Comparison of ENCODE assay signal across 10 cellular contexts in genomic region chr2:3222636-3223035, GRCh38.
DNase-seq lines count a peak whose midpoint lies in the region; ATAC-seq, FAIRE-seq and TF ChIP-seq lines count a peak whose summit lies in the region.
"Had no signal": no experiment of that assay in that cellular context is flagged by ENCODE, and none has a peak within 500 bp of the region (broad histone marks: within the 10 kb centered on the region; RNA-seq: fewer than 3 reads in every experiment).

No MANE protein-coding gene starts in this region.

- ATAC-seq in GM18909 (IDR thresholded peaks at IDR 0.05; ENCODE audit: poor library complexity, unreplicated experiment) (peak; percentile 67), HG03066 (IDR thresholded peaks at IDR 0.05; ENCODE audit: low read depth, unreplicated experiment) (peak; percentile 48)

- intact Hi-C loops in lower leg skin (cut with DNase I; ENCODE audit: low total_unique reads), result no loop called here

- no peak overlapping the region for H3K4me3 ChIP-seq in lower leg skin (ENCODE audit: low read depth, poor library complexity, severe bottlenecking)

- TF ChIP-seq POLR2A in lower leg skin (IDR thresholded peaks at IDR 0.05), result no peak

- FAIRE-seq in HTR-8/SVneo (lab: Jason Lieb, UNC), result no peak
- FAIRE-seq: colon, H1 had no signal

- no peak for TF ChIP-seq CTCF in lower leg skin (IDR thresholded peaks at IDR 0.05)

- WGBS in lower leg skin, 2 donors, result 63 to 71% methylated on average over 9 of the region's 9 CpGs

- DNase-seq in activated CD8-positive, alpha-beta memory T cell treated with anti-CD3 and anti-CD28 coated beads, Interleukin-2, amount 50 U/mL, for 24 hours (ENCODE audit: extremely low read depth), result peak; percentile 27
- peak; percentile 26 to 51 (median 36) for DNase-seq in stimulated activated CD4-positive, alpha-beta T cell treated with anti-CD3 and anti-CD28 coated beads, Interleukin-1b, Interleukin-23, amount 100 ng/mL, for 24 hours (ENCODE audit: low read depth in 4 of 4, low spot score in 1 of 4)
- DNase-seq in nucleus accumbens (lab: John Stamatoyannopoulos, UW), result no peak
- DNase-seq in HTR-8/SVneo (ENCODE audit: insufficient read length, low spot score), result no peak
- DNase-seq in SKM-1 treated with dmso at 0.1 percent for 144 hours (lab: John Stamatoyannopoulos, UW; ENCODE audit: unreplicated experiment), result no peak
- no peak for DNase-seq in lower leg skin (ENCODE audit: low spot score in 2 of 2)

Comparison
In these comparisons a context has a peak if more than half of its experiments do, and no peak if none do; other contexts are left out.
1. DNase-seq: peak in activated CD8-positive, alpha-beta memory T cell treated with anti-CD3 and anti-CD28 coated beads, Interleukin-2, amount 50 U/mL, for 24 hours (single experiment) and stimulated activated CD4-positive, alpha-beta T cell treated with anti-CD3 and anti-CD28 coated beads, Interleukin-1b, Interleukin-23, amount 100 ng/mL, for 24 hours (4 of 4); none in nucleus accumbens (0 of 56), HTR-8/SVneo (single experiment), SKM-1 treated with dmso at 0.1 percent for 144 hours (single experiment) and lower leg skin (0 of 2).